In the genomic region with DNA sequence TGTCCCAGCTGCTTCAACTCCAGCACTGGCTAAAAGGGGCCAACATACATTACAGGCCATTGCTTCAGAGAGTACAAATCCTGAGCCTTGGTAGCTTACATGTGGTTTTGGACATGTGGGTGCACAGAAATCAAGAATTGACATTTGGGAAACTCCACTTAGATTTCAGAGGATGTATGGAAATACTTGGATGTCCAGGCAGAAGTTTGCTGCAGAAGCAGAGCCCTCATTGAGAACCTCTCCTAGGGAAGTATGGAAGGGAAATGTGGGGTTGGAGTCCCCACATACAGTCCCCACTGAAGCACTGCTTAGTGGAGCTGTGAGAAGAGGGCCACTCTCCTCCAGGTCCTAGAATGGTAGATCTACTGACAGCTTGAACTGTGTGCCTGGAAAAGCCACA, we compare ENCODE assay signal across 21 cellular contexts.
"Had no signal": no experiment of that assay in that cellular context is flagged by ENCODE, and none has a peak within 500 bp of the region (broad histone marks: within the 10 kb centered on the region; RNA-seq: fewer than 3 reads in every experiment).

No MANE protein-coding gene starts in this region.

- H3K36me3 ChIP-seq: colonic mucosa, esophagus muscularis mucosa, gastrocnemius medialis, heart right ventricle, left lung, lower lobe of right lung had no signal

- H3K4me1 Mint-ChIP-seq: memory B cell; naive thymus-derived CD4-positive, alpha-beta T cell had no signal

- H3K27ac ChIP-seq: colonic mucosa, esophagus muscularis mucosa, gastrocnemius medialis, heart right ventricle, left lung, lower lobe of right lung had no signal

- H3K4me1 ChIP-seq: colonic mucosa, esophagus muscularis mucosa, gastrocnemius medialis, heart right ventricle, left lung, lower lobe of right lung had no signal

- H3K4me3 Mint-ChIP-seq: dendritic cell treated with granulocyte-macrophage colony-stimulating factor and Interleukin-4, amounts not matched to agents 40 ng/mL and 50 ng/mL, for 4 days; effector memory CD8-positive, alpha-beta T cell; memory B cell; naive thymus-derived CD4-positive, alpha-beta T cell had no signal

- H3K9me3 Mint-ChIP-seq: effector memory CD8-positive, alpha-beta T cell had no signal

- H3K27me3 Mint-ChIP-seq: dendritic cell treated with granulocyte-macrophage colony-stimulating factor and Interleukin-4, amounts not matched to agents 40 ng/mL and 50 ng/mL, for 4 days had no signal

- H3K27ac Mint-ChIP-seq: dendritic cell treated with granulocyte-macrophage colony-stimulating factor and Interleukin-4, amounts not matched to agents 40 ng/mL and 50 ng/mL, for 4 days; effector memory CD8-positive, alpha-beta T cell; memory B cell; naive thymus-derived CD4-positive, alpha-beta T cell had no signal

- DNase-seq: colonic mucosa; cortex of kidney; effector CD8-positive, alpha-beta T cell; effector memory CD8-positive, alpha-beta T cell; foreskin fibroblast; foreskin melanocyte; gastrocnemius medialis; glutamatergic neuron; head of caudate nucleus; heart right ventricle; hippocampal formation; left cardiac atrium; left lung; left ventricle myocardium superior; lower lobe of right lung; mesendoderm; midbrain; naive thymus-derived CD4-positive, alpha-beta T cell had no signal

- H3K4me3 ChIP-seq: colonic mucosa, esophagus muscularis mucosa, gastrocnemius medialis, heart right ventricle, left lung, lower lobe of right lung had no signal

- H3K36me3 Mint-ChIP-seq: naive thymus-derived CD4-positive, alpha-beta T cell had no signal

- H3K9me3 ChIP-seq: colonic mucosa, gastrocnemius medialis, lower lobe of right lung had no signal

- H3K27me3 ChIP-seq: colonic mucosa, esophagus muscularis mucosa, gastrocnemius medialis, heart right ventricle, left lung had no signal
